ENCODE assay signal across 2 cellular contexts in genomic region chr1:160999376-160999775, GRCh38.
TF ChIP-seq lines count a peak whose summit lies in the region.

No MANE protein-coding gene starts in this region.

TF ChIP-seq in GM12878, 131 proteins besides CTCF, POLR2A, EP300 and RAD21:
- TF ChIP-seq MEF2B (IDR thresholded peaks at IDR 0.05; ENCODE audit: partially characterized antibody, poor library complexity, severe bottlenecking) (peak; percentile 34), FOXM1 (IDR thresholded peaks at IDR 0.05; ENCODE audit: low read depth, low read length) (no peak), SUPT20H (IDR thresholded peaks at IDR 0.05; ENCODE audit: borderline replicate concordance, control insufficient read depth, low read depth, low read length) (no peak), CUX1 (IDR thresholded peaks at IDR 0.05; ENCODE audit: insufficient replicate concordance, low read depth, low read length) (no peak), BCLAF1 (IDR thresholded peaks at IDR 0.05) (no peak), SP1 (IDR thresholded peaks at IDR 0.05; ENCODE audit: low read depth, low read length) (no peak), HSF1 (IDR thresholded peaks at IDR 0.05; ENCODE audit: low read depth, low read length) (no peak)
TF ChIP-seq in GM12878: peak in this region for 1.

TF ChIP-seq in GM12891, 5 proteins besides CTCF, POLR2A, EP300 and RAD21:
- TF ChIP-seq SPI1 (IDR thresholded peaks at IDR 0.05; ENCODE audit: low read depth, low read length): no peak
- no peak for TF ChIP-seq PAX5 (IDR thresholded peaks at IDR 0.05; ENCODE audit: insufficient read depth, low read length, severe bottlenecking)
- TF ChIP-seq POU2F2 (IDR thresholded peaks at IDR 0.05; ENCODE audit: low read depth, low read length): no peak
- no peak for TF ChIP-seq TAF1 (IDR thresholded peaks at IDR 0.05; ENCODE audit: low read depth, low read length)
- TF ChIP-seq POLR2AphosphoS5 (IDR thresholded peaks at IDR 0.05; ENCODE audit: low read depth, low read length): no peak
TF ChIP-seq in GM12891: peak in this region for 0.
